In genomic region chr9:129620669-129621295, GRCh38 we compare ENCODE assay signal across 11 cellular contexts. TPM values are rescaled to one million over a fixed set of nuclear protein-coding genes. Genes with fewer than 3 reads are reported as not detected.
DNase-seq lines count a peak whose midpoint lies in the region; ATAC-seq and TF ChIP-seq lines count a peak whose summit lies in the region.
"Had no signal": no experiment of that assay in that cellular context is flagged by ENCODE, and none has a peak within 500 bp of the region (broad histone marks: within the 10 kb centered on the region; RNA-seq: fewer than 3 reads in every experiment).

TSS of gene C9orf50 (minus strand) at chr9:129621101. CDS start at chr9:129620574, 527 bp downstream.

- H3K36me3 ChIP-seq in brain microvascular endothelial cell (replicated peaks), result no peaks in the 10 kb centered on the region
- no peaks in the 10 kb centered on the region for H3K36me3 ChIP-seq in mesodermal cell (ENCODE audit: control insufficient read depth, insufficient read depth, low read length)
- H3K36me3 ChIP-seq in upper lobe of left lung, result no peaks in the 10 kb centered on the region

- H3K36me3 Mint-ChIP-seq in activated naive CD4-positive, alpha-beta T cell treated with anti-CD3 and anti-CD28 coated beads, Interleukin-2, amount 50 U/mL, for 24 hours, result no peaks in the 10 kb centered on the region

- H3K4me1 ChIP-seq in mesodermal cell (ENCODE audit: control insufficient read depth, insufficient read depth, low read length, poor library complexity, severe bottlenecking), result peaks cover 10% of the 10 kb centered on the region
- peaks cover 18 to 33% (median 20%) of the 10 kb centered on the region in 4 donors for H3K4me1 ChIP-seq in upper lobe of left lung

- no peak within 1 kb of the TSS for H3K27ac Mint-ChIP-seq in activated naive CD4-positive, alpha-beta T cell treated with anti-CD3 and anti-CD28 coated beads, Interleukin-2, amount 50 U/mL, for 24 hours

- H3K27me3 Mint-ChIP-seq in activated naive CD4-positive, alpha-beta T cell treated with anti-CD3 and anti-CD28 coated beads, Interleukin-2, amount 50 U/mL, for 24 hours, result peaks cover 15% of the 10 kb centered on the region

- in situ Hi-C loops in brain microvascular endothelial cell (cut with HindIII; ENCODE audit: low pct_ligation_motif_present, low sequenced_read_pairs), result loop anchor here (10.0 to 25.0 kb wide), 2 partner anchors 283 to 486 kb away; no protein-coding TSS in a partner anchor

- no peak for DNase-seq in activated naive CD4-positive, alpha-beta T cell treated with Interleukin-2 at 50 U/mL for 16 hours
- DNase-seq in brain microvascular endothelial cell (no peak), upper lobe of left lung (no peak), kidney glomerular epithelial cell (lab: John Stamatoyannopoulos, UW) (no peak)
- no peak for DNase-seq in activated CD8-positive, alpha-beta memory T cell treated with anti-CD3 and anti-CD28 coated beads, Interleukin-2, amount 50 U/mL, for 4 hours
- DNase-seq: SIG-M5 had no signal

- H3K27me3 ChIP-seq in brain microvascular endothelial cell (replicated peaks), result no peaks in the 10 kb centered on the region
- peaks cover 0 to 15% (median 4%) of the 10 kb centered on the region in 4 donors for H3K27me3 ChIP-seq in upper lobe of left lung

- TF ChIP-seq POLR2A in upper lobe of left lung (IDR thresholded peaks at IDR 0.05), result peak in 1 of 4 donors; percentile 14

- H3K4me3 Mint-ChIP-seq in activated naive CD4-positive, alpha-beta T cell treated with anti-CD3 and anti-CD28 coated beads, Interleukin-2, amount 50 U/mL, for 24 hours, result peak within 1 kb of the TSS; percentile 51

- peaks cover 19% of the 10 kb centered on the region for H3K4me1 Mint-ChIP-seq in activated naive CD4-positive, alpha-beta T cell treated with anti-CD3 and anti-CD28 coated beads, Interleukin-2, amount 50 U/mL, for 24 hours

- no peaks in the 10 kb centered on the region for H3K9me3 ChIP-seq in mesodermal cell (ENCODE audit: control insufficient read depth, low read length)
- no peaks in the 10 kb centered on the region for H3K9me3 ChIP-seq in upper lobe of left lung

- H3K4me3 ChIP-seq in brain microvascular endothelial cell (ENCODE audit: low read depth, low read length), result peak within 1 kb of the TSS; percentile 51
- H3K4me3 ChIP-seq in mesodermal cell (ENCODE audit: extremely low read depth, insufficient read depth, low read length, poor library complexity, severe bottlenecking), result peak within 1 kb of the TSS; percentile 41
- H3K4me3 ChIP-seq in upper lobe of left lung, result peak within 1 kb of the TSS; percentile 27 to 57 (median 57)

- ATAC-seq in upper lobe of left lung (ENCODE audit: low FRiP score in 2 of 2), result no peak
- ATAC-seq in HG03571 (IDR thresholded peaks at IDR 0.05; ENCODE audit: unreplicated experiment), result no peak

- no peaks in the 10 kb centered on the region for H3K9me3 Mint-ChIP-seq in activated naive CD4-positive, alpha-beta T cell treated with anti-CD3 and anti-CD28 coated beads, Interleukin-2, amount 50 U/mL, for 24 hours
- H3K9me3 Mint-ChIP-seq: central memory CD8-positive, alpha-beta T cell had no signal

- WGBS in mesodermal cell (ENCODE audit: insufficient coverage in 2 of 2), 2 experiments, result 33 to 34% methylated on average over 19 to 21 of the region's 21 CpGs
- 29 to 32% methylated on average over 21 of the region's 21 CpGs for WGBS in upper lobe of left lung, 2 donors

- H3K27ac ChIP-seq in brain microvascular endothelial cell, result no peak within 1 kb of the TSS
- peak within 1 kb of the TSS; percentile 10 for H3K27ac ChIP-seq in mesodermal cell (ENCODE audit: low read depth, low read length, severe bottlenecking)
- H3K27ac ChIP-seq in upper lobe of left lung, result peak within 1 kb of the TSS in 2 of 4 donors; percentile 4 to 73

- TF ChIP-seq CTCF in brain microvascular endothelial cell (IDR thresholded peaks at IDR 0.05; ENCODE audit: low read depth, low read length, missing control alignments), result no peak
- TF ChIP-seq CTCF in upper lobe of left lung (IDR thresholded peaks at IDR 0.05), result no peak

- no peak for TF ChIP-seq EP300 in upper lobe of left lung (IDR thresholded peaks at IDR 0.05)

RNA-seq across cellular contexts. Expression of gene C9orf50, which starts in this region (rescaled TPM):
- polyA plus RNA-seq in mesodermal cell (2013, experiment 1 of 2), result 0.29 TPM
- not detected for polyA plus RNA-seq in mesodermal cell (2013, experiment 2 of 2)
- total RNA-seq in upper lobe of left lung, result not detected
- total RNA-seq: Daoy had no signal
